12 cellular contexts compared by ENCODE assay signal in the genomic region with DNA sequence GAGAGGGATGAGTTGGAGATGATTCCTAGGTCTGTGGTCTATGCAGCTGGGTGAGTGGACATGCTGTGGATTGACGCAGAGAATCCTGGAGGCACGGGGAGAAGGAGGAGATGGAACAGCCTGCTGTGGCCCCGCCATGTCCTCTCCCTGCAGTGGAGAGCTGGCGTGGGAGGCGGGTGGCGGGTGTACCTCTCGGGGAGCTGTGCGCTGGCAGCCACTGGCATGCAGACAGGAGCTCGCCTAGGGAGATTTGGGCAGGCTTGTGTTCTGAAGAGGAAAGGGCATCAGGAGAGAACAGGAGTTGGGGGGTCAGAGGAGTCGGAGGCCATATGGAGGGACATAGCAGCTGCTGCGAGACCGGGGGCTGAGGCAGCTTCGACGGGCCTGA.
"Had no signal": no experiment of that assay in that cellular context is flagged by ENCODE, and none has a peak within 500 bp of the region (broad histone marks: within the 10 kb centered on the region; RNA-seq: fewer than 3 reads in every experiment).

No MANE protein-coding gene starts in this region.

- H3K4me3 Mint-ChIP-seq: activated T-cell treated with anti-CD3 and anti-CD28 coated beads, Interleukin-2, amount 50 U/mL, for 72 hours; type B pancreatic cell had no signal

- H3K4me1 ChIP-seq: esophagus squamous epithelium had no signal

- H3K27me3 ChIP-seq: esophagus squamous epithelium had no signal

- H3K9me3 ChIP-seq: esophagus squamous epithelium had no signal

- H3K4me3 ChIP-seq: esophagus squamous epithelium, skin epidermis had no signal

- ATAC-seq: activated T-cell treated with anti-CD3 and anti-CD28 coated beads, Interleukin-2, amount 50 U/mL, for 72 hours; left ventricle myocardium superior had no signal

- H3K9me3 Mint-ChIP-seq: activated T-cell treated with anti-CD3 and anti-CD28 coated beads, Interleukin-2, amount 50 U/mL, for 72 hours; type B pancreatic cell had no signal

- H3K27me3 Mint-ChIP-seq: type B pancreatic cell had no signal

- H3K27ac ChIP-seq: esophagus squamous epithelium, skin epidermis had no signal

- H3K27ac Mint-ChIP-seq: activated T-cell treated with anti-CD3 and anti-CD28 coated beads, Interleukin-2, amount 50 U/mL, for 72 hours; type B pancreatic cell had no signal

- DNase-seq: activated CD4-positive, alpha-beta T cell treated with anti-CD3 and anti-CD28 coated beads, Interleukin-2, amount 50 U/mL, for 4 hours; activated gamma-delta T cell treated with Interleukin-2 at 50 U/mL for 16 hours; activated T-cell treated with anti-CD3 and anti-CD28 coated beads, Interleukin-2, amount 50 U/mL, for 72 hours; esophagus squamous epithelium; foreskin fibroblast; left ventricle myocardium superior; mesenchymal stem cell; SHP77 treated with DMSO at 0.1 percent for 48 hours; stimulated activated CD4-positive, alpha-beta T cell treated with anti-CD3 and anti-CD28 coated beads, Interleukin-4, amount 100 ng/mL, for 4 hours; T-helper 2 cell had no signal
